In genomic region chr14:21258889-21259787, GRCh38 we compare ENCODE assay signal across 14 cellular contexts. TPM values are rescaled to one million over a fixed set of nuclear protein-coding genes. Genes with fewer than 3 reads are reported as not detected.
DNase-seq lines count a peak whose midpoint lies in the region; ATAC-seq and TF ChIP-seq lines count a peak whose summit lies in the region.
"Had no signal": no experiment of that assay in that cellular context is flagged by ENCODE, and none has a peak within 500 bp of the region (broad histone marks: within the 10 kb centered on the region; RNA-seq: fewer than 3 reads in every experiment).

No MANE protein-coding gene starts in this region.

- peaks cover 98 to 100% (median 99%) of the 10 kb centered on the region in 11 experiments for H3K36me3 ChIP-seq in BLaER1 treated with 17β-estradiol and CSF1 and Interleukin-3, amounts not matched to agents 10 nM and 100 nM

- H3K27me3 ChIP-seq in BLaER1 treated with 17β-estradiol and CSF1 and Interleukin-3, amounts not matched to agents 10 nM and 100 nM, result no peaks in the 10 kb centered on the region

- H3K27ac ChIP-seq in BLaER1 treated with 17β-estradiol and CSF1 and Interleukin-3, amounts not matched to agents 10 nM and 100 nM, result no peak overlapping the region; a peak in 1 of 22 replicates
- H3K27ac ChIP-seq: parathyroid adenoma had no signal

- peaks cover 46 to 86% (median 59%) of the 10 kb centered on the region in 10 experiments for H3K4me1 ChIP-seq in BLaER1 treated with 17β-estradiol and CSF1 and Interleukin-3, amounts not matched to agents 10 nM and 100 nM

- H4K20me1 ChIP-seq in BLaER1 treated with 17β-estradiol and CSF1 and Interleukin-3, amounts not matched to agents 10 nM and 100 nM, result peaks cover 100% of the 10 kb centered on the region in 11 experiments

- H3K4me3 Mint-ChIP-seq in naive B cell, result peak overlapping the region in 2 of 8 donors; percentile 7 to 53

- peaks cover 62 to 71% (median 65%) of the 10 kb centered on the region in 3 donors for H3K4me1 Mint-ChIP-seq in naive B cell

- peak in 1 of 2 donors; percentile 1 for ATAC-seq in activated naive CD4-positive, alpha-beta T cell treated with anti-CD3 and anti-CD28 coated beads, Interleukin-2, amount 50 U/mL, for 72 hours
- ATAC-seq in naive B cell (ENCODE audit: low read depth in 2 of 2), result no peak

- H3K9ac ChIP-seq in BLaER1 treated with 17β-estradiol and CSF1 and Interleukin-3, amounts not matched to agents 10 nM and 100 nM, result peak overlapping the region in 1 of 11 experiments; percentile 45; a peak in 1 of 22 replicates
- H3K9ac ChIP-seq: parathyroid adenoma had no signal

- TF ChIP-seq POLR2A in GM19099 (IDR thresholded peaks at IDR 0.05; ENCODE audit: extremely low read depth, insufficient read length, low read depth), result peak; percentile 6

- peak overlapping the region; percentile 63 to 73 for H3K27ac Mint-ChIP-seq in activated naive CD4-positive, alpha-beta T cell treated with anti-CD3 and anti-CD28 coated beads, Interleukin-2, amount 50 U/mL, for 72 hours
- H3K27ac Mint-ChIP-seq in naive B cell, result peak overlapping the region; percentile 24 to 88 (median 68)

- no peaks in the 10 kb centered on the region for H3K27me3 Mint-ChIP-seq in naive B cell

- H3K36me3 Mint-ChIP-seq in activated naive CD4-positive, alpha-beta T cell treated with anti-CD3 and anti-CD28 coated beads, Interleukin-2, amount 50 U/mL, for 72 hours, result peaks cover 42 to 67% of the 10 kb centered on the region in 2 donors
- peaks cover 25 to 27% of the 10 kb centered on the region in 2 donors for H3K36me3 Mint-ChIP-seq in naive B cell

- peak overlapping the region in 8 of 11 experiments; percentile 15 to 56 (median 35); a peak in 15 of 22 replicates for H3K4me2 ChIP-seq in BLaER1 treated with 17β-estradiol and CSF1 and Interleukin-3, amounts not matched to agents 10 nM and 100 nM

- H3K9me3 ChIP-seq in BLaER1 treated with 17β-estradiol and CSF1 and Interleukin-3, amounts not matched to agents 10 nM and 100 nM (replicated peaks in 1 of 11), result no peaks in the 10 kb centered on the region

- H3K9me3 Mint-ChIP-seq in activated naive CD4-positive, alpha-beta T cell treated with anti-CD3 and anti-CD28 coated beads, Interleukin-2, amount 50 U/mL, for 72 hours, result no peaks in the 10 kb centered on the region
- no peaks in the 10 kb centered on the region for H3K9me3 Mint-ChIP-seq in naive B cell

- no peak for DNase-seq in activated naive CD4-positive, alpha-beta T cell treated with anti-CD3 and anti-CD28 coated beads, Interleukin-2, amount 50 U/mL, for 72 hours (ENCODE audit: low spot score in 2 of 2)
- DNase-seq in naive B cell (no peak), SHP77 treated with DMSO at 0.1 percent for 48 hours (lab: John Stamatoyannopoulos, UW) (no peak), cerebellar nuclear complex (lab: John Stamatoyannopoulos, UW) (no peak), HUDEP-2 (lab: John Stamatoyannopoulos, UW; ENCODE audit: unreplicated experiment in 76 of 76) (no peak)
- DNase-seq in activated effector memory CD4-positive, alpha-beta T cell treated with Interleukin-2 at 50 U/mL for 16 hours, result no peak
- DNase-seq: amygdala, NCI-H1105, NCI-H510A treated with DMSO at 0.1 percent for 48 hours, SIG-M5 had no signal

- no peak overlapping the region for H3K4me3 ChIP-seq in BLaER1 treated with 17β-estradiol and CSF1 and Interleukin-3, amounts not matched to agents 10 nM and 100 nM

RNA-seq across cellular contexts. Expression of gene HNRNPC, which starts 10.1 kb away (rescaled TPM):
- 1,000 to 10,000 TPM in 1 of 2 donors, 100 to 1,000 TPM in 1; 948 to 1,048 TPM for total RNA-seq in activated naive CD4-positive, alpha-beta T cell treated with anti-CD3 and anti-CD28 coated beads, Interleukin-2, amount 50 U/mL, for 72 hours
- polyA plus RNA-seq in naive B cell (ENCODE audit: low read depth in 6 of 6), result 1,000 to 10,000 TPM in 2 of 6 donors, 100 to 1,000 TPM in 4; 797 to 1,243 (median 873) TPM

RNA-seq across cellular contexts. Expression of gene RPGRIP1, which starts 20.7 kb away (rescaled TPM):
- total RNA-seq in activated naive CD4-positive, alpha-beta T cell treated with anti-CD3 and anti-CD28 coated beads, Interleukin-2, amount 50 U/mL, for 72 hours, result not detected
- polyA plus RNA-seq in naive B cell (ENCODE audit: low read depth in 6 of 6), result under 1 TPM in 1 of 6 donors, not detected in 5; 0.26 TPM
- total RNA-seq: frontal cortex had no signal
